ENCODE assay signal across 15 cellular contexts in genomic region chr16:19777061-19777460, GRCh38. TPM values are rescaled to one million over a fixed set of nuclear protein-coding genes. Genes with fewer than 3 reads are reported as not detected.
"Had no signal": no experiment of that assay in that cellular context is flagged by ENCODE, and none has a peak within 500 bp of the region (broad histone marks: within the 10 kb centered on the region; RNA-seq: fewer than 3 reads in every experiment).

No MANE protein-coding gene starts in this region.

- H3K4me3 ChIP-seq: ascending aorta, esophagus muscularis mucosa, mucosa of descending colon, transverse colon had no signal

- H3K27ac ChIP-seq: ascending aorta, esophagus muscularis mucosa, transverse colon, VCaP had no signal

- H3K9me3 ChIP-seq: ascending aorta, esophagus muscularis mucosa, mucosa of descending colon, transverse colon had no signal

- H3K9me3 Mint-ChIP-seq: activated naive CD8-positive, alpha-beta T cell treated with anti-CD3 and anti-CD28 coated beads, Interleukin-2, amount 50 U/mL, for 24 hours; activated T-helper 1 cell treated with anti-CD3 and anti-CD28 coated beads, Interleukin-12 subunit alpha, Interleukin-12 subunit beta, Interleukin-2, Interleukin-4 antibody, amounts not matched to agents 30 ng/mL and 10 ng/mL and 1 ng/mL, durations not matched to agents 14 hours and 24 hours and 36 hours; naive thymus-derived CD8-positive, alpha-beta T cell had no signal

- H3K27me3 Mint-ChIP-seq: activated CD4-positive, alpha-beta T cell treated with anti-CD3 and anti-CD28 coated beads for 36 hours; activated naive CD8-positive, alpha-beta T cell treated with anti-CD3 and anti-CD28 coated beads, Interleukin-2, amount 50 U/mL, for 24 hours; naive thymus-derived CD8-positive, alpha-beta T cell had no signal

- H3K27ac Mint-ChIP-seq: activated CD4-positive, alpha-beta T cell treated with anti-CD3 and anti-CD28 coated beads for 36 hours; activated naive CD8-positive, alpha-beta T cell treated with anti-CD3 and anti-CD28 coated beads, Interleukin-2, amount 50 U/mL, for 24 hours; activated T-helper 1 cell treated with anti-CD3 and anti-CD28 coated beads, Interleukin-12 subunit alpha, Interleukin-12 subunit beta, Interleukin-2, Interleukin-4 antibody, amounts not matched to agents 30 ng/mL and 10 ng/mL and 1 ng/mL, durations not matched to agents 14 hours and 24 hours and 36 hours; naive thymus-derived CD8-positive, alpha-beta T cell had no signal

- H3K27me3 ChIP-seq: ascending aorta, esophagus muscularis mucosa, transverse colon had no signal

- H3K4me1 ChIP-seq: ascending aorta, esophagus muscularis mucosa, transverse colon had no signal

- ATAC-seq: activated CD4-positive, alpha-beta T cell treated with anti-CD3 and anti-CD28 coated beads for 36 hours; activated naive CD8-positive, alpha-beta T cell treated with anti-CD3 and anti-CD28 coated beads, Interleukin-2, amount 50 U/mL, for 24 hours; mucosa of descending colon; naive thymus-derived CD8-positive, alpha-beta T cell had no signal

- H3K4me3 Mint-ChIP-seq: activated CD4-positive, alpha-beta T cell treated with anti-CD3 and anti-CD28 coated beads for 36 hours; activated naive CD8-positive, alpha-beta T cell treated with anti-CD3 and anti-CD28 coated beads, Interleukin-2, amount 50 U/mL, for 24 hours; activated T-helper 1 cell treated with anti-CD3 and anti-CD28 coated beads, Interleukin-12 subunit alpha, Interleukin-12 subunit beta, Interleukin-2, Interleukin-4 antibody, amounts not matched to agents 30 ng/mL and 10 ng/mL and 1 ng/mL, durations not matched to agents 14 hours and 24 hours and 36 hours; naive thymus-derived CD8-positive, alpha-beta T cell had no signal

- DNase-seq: activated CD4-positive, alpha-beta T cell treated with anti-CD3 and anti-CD28 coated beads for 36 hours; activated naive CD4-positive, alpha-beta T cell treated with Interleukin-2 at 50 U/mL for 16 hours; activated naive CD8-positive, alpha-beta T cell treated with anti-CD3 and anti-CD28 coated beads, Interleukin-2, amount 50 U/mL, for 24 hours; mammary epithelial cell; mucosa of descending colon; naive thymus-derived CD8-positive, alpha-beta T cell; occipital lobe; stimulated activated CD4-positive, alpha-beta T cell treated with anti-CD3 and anti-CD28 coated beads, Interleukin-15, amount 100 ng/mL, for 24 hours; stimulated activated CD4-positive, alpha-beta T cell treated with anti-CD3 and anti-CD28 coated beads, Interleukin-4, amount 100 ng/mL, for 4 hours; T1000; transverse colon had no signal

- H3K36me3 ChIP-seq: ascending aorta, esophagus muscularis mucosa, transverse colon had no signal

RNA-seq across cellular contexts. Expression of gene IQCK, which starts 59.0 kb away (rescaled TPM):
- total RNA-seq: ascending aorta had no signal
